In the genomic region with DNA sequence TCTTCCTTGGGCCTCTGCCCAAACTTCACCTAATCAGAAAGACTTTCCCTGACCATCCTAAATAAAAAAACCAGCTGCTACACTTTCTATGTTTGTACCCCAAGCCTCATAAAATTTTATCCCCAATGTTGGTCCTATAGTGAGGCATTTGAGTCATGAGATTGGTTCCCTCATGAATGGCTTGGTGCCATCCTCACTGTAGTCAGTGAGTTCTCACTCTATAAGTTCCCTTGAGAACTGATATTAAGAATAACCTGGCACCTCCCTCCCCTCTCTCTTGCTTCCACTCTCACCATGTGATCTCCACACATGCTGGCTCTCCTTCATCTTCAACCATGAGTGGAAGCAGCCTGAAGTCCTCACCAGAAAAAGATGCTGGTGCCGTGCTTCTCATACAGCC, we compare ENCODE assay signal across 25 cellular contexts.
DNase-seq lines count a peak whose midpoint lies in the region; ATAC-seq and TF ChIP-seq lines count a peak whose summit lies in the region.
"Had no signal": no experiment of that assay in that cellular context is flagged by ENCODE, and none has a peak within 500 bp of the region (broad histone marks: within the 10 kb centered on the region; RNA-seq: fewer than 3 reads in every experiment).

No MANE protein-coding gene starts in this region.

- H3K23ac ChIP-seq in IMR-90 (ENCODE audit: low read depth, low read length) (no peak overlapping the region), mesenchymal stem cell (ENCODE audit: low read length in 2 of 2) (no peak overlapping the region)

- H3K9me3 ChIP-seq in IMR-90 (ENCODE audit: control insufficient read depth, insufficient read depth, low read length) (no peaks in the 10 kb centered on the region), esophagus squamous epithelium (no peaks in the 10 kb centered on the region), mesenchymal stem cell (ENCODE audit: control insufficient read depth, low read length) (no peaks in the 10 kb centered on the region), Peyer's patch (no peaks in the 10 kb centered on the region)
- H3K9me3 ChIP-seq: BLaER1, MG63, SJCRH30 had no signal

- DNase-seq in EL, result peak; percentile 12
- no peak for DNase-seq in IMR-90
- DNase-seq in esophagus squamous epithelium (lab: John Stamatoyannopoulos, UW), result no peak
- no peak for DNase-seq in mesenchymal stem cell
- no peak for DNase-seq in Peyer's patch
- DNase-seq in hippocampal formation (lab: John Stamatoyannopoulos, UW), result no peak
- DNase-seq in NOMO-1 treated with dmso at 0.1 percent for 144 hours (lab: John Stamatoyannopoulos, UW; ENCODE audit: unreplicated experiment), result no peak
- DNase-seq: CD4-positive, CD25-positive, alpha-beta regulatory T cell; GDM1; KBM-7; MG63; NCI-H1048; NCI-H1417; NCI-H1694; NCI-H2029 treated with DMSO at 0.1 percent for 48 hours; NCI-H446 treated with DMSO at 0.1 percent for 48 hours; NCI-H526; NCI-H82; NK-92 treated with Interleukin-12 subunit alpha and Interleukin-12 subunit beta, amount 100 ng/mL, for 24 hours; SJCRH30 had no signal

- H3K9me1 ChIP-seq in IMR-90 (ENCODE audit: insufficient read depth, low read length), result no peaks in the 10 kb centered on the region

- no peak for ATAC-seq in IMR-90 (ENCODE audit: low read depth)
- no peak for ATAC-seq in GM21825 (IDR thresholded peaks at IDR 0.05; ENCODE audit: unreplicated experiment)
- ATAC-seq: GM12878, Panc1, SK-N-SH treated with all-trans-retinoic acid at 6 μM for 48 hours had no signal

- H3K14ac ChIP-seq in IMR-90 (replicated peaks; ENCODE audit: low read depth, low read length) (0 out of 2 replicates have a peak overlapping the region, but pooled peaks have one; percentile 8), mesenchymal stem cell (ENCODE audit: low read length in 2 of 2) (no peak overlapping the region)

- dilution Hi-C loops in IMR-90 (cut with HindIII; ENCODE audit: low sequenced_read_pairs, unreplicated experiment), result no loop called here

- TF ChIP-seq POLR2A in IMR-90 (IDR thresholded peaks at IDR 0.05; ENCODE audit: low read depth, low read length), result no peak
- no peak for TF ChIP-seq POLR2A in esophagus squamous epithelium (IDR thresholded peaks at IDR 0.05)
- TF ChIP-seq POLR2A in Peyer's patch (IDR thresholded peaks at IDR 0.05), result no peak

- H2AK5ac ChIP-seq in IMR-90 (ENCODE audit: low read depth, low read length) (peak overlapping the region; percentile 52; the same call in 1 of the 2 replicates), mesenchymal stem cell (ENCODE audit: low read length, severe bottlenecking) (no peak overlapping the region)

- no peak overlapping the region for H3K4me2 ChIP-seq in IMR-90 (ENCODE audit: low read depth, low read length)
- no peak overlapping the region for H3K4me2 ChIP-seq in mesenchymal stem cell (ENCODE audit: low read length, poor library complexity, severe bottlenecking)
- H3K4me2 ChIP-seq: BLaER1 had no signal

- H4K20me1 ChIP-seq in IMR-90 (ENCODE audit: insufficient read depth, low read length), result no peaks in the 10 kb centered on the region
- H4K20me1 ChIP-seq: BLaER1 had no signal

- no peak overlapping the region for H2AK9ac ChIP-seq in IMR-90 (replicated peaks; ENCODE audit: low read depth, low read length, poor library complexity)

- H3K4ac ChIP-seq in IMR-90 (ENCODE audit: low read depth, low read length) (no peak overlapping the region), mesenchymal stem cell (ENCODE audit: low read depth in 1 of 2, low read length in 2 of 2) (no peak overlapping the region)

- H3K18ac ChIP-seq in IMR-90 (ENCODE audit: low read depth, low read length) (no peak overlapping the region; the same call in 1 of the 2 replicates), mesenchymal stem cell (ENCODE audit: low read depth in 1 of 2, low read length in 2 of 2) (no peak overlapping the region)

- H2BK5ac ChIP-seq in IMR-90 (ENCODE audit: low read depth, low read length, poor library complexity, severe bottlenecking) (no peak overlapping the region), mesenchymal stem cell (ENCODE audit: low read depth, low read length, poor library complexity, severe bottlenecking) (no peak overlapping the region)

- TF ChIP-seq CTCF in IMR-90 (conservative IDR thresholded peaks at IDR 0.05; ENCODE audit: low read depth, low read length) (no peak), esophagus squamous epithelium (IDR thresholded peaks at IDR 0.05) (no peak), Peyer's patch (IDR thresholded peaks at IDR 0.05) (no peak)

- H4K8ac ChIP-seq in IMR-90 (ENCODE audit: low read depth in 2 of 2, low read length in 2 of 2) (no peak overlapping the region), mesenchymal stem cell (ENCODE audit: low read length) (no peak overlapping the region)

- no peak overlapping the region for H2BK20ac ChIP-seq in IMR-90 (ENCODE audit: low read depth, low read length)

- H2BK12ac ChIP-seq in mesenchymal stem cell (ENCODE audit: low read length in 2 of 2), result no peak overlapping the region

- H3K27ac ChIP-seq in IMR-90 (ENCODE audit: insufficient read depth, low read length), result no peak overlapping the region
- peak overlapping the region in 3 of 4 donors; percentile 10 to 48 (median 14) for H3K27ac ChIP-seq in esophagus squamous epithelium
- H3K27ac ChIP-seq in mesenchymal stem cell (ENCODE audit: low read length, poor library complexity, severe bottlenecking), result no peak overlapping the region
- no peak overlapping the region for H3K27ac ChIP-seq in Peyer's patch
- H3K27ac ChIP-seq: BLaER1, SJCRH30 had no signal

- CTCF ChIA-PET in IMR-90 (lab: Yijun Ruan, JAX), result no interaction called here

- in situ Hi-C loops in IMR-90 (cut with MboI; ENCODE audit: low sequenced_read_pairs), result no loop called here

- H2BK15ac ChIP-seq in IMR-90 (ENCODE audit: low read depth, low read length) (no peak overlapping the region), mesenchymal stem cell (ENCODE audit: low read depth, poor library complexity, severe bottlenecking) (no peak overlapping the region)

- H3K9ac ChIP-seq in IMR-90 (ENCODE audit: low read depth, low read length), result no peak overlapping the region
- peak overlapping the region; percentile 22 for H3K9ac ChIP-seq in mesenchymal stem cell (ENCODE audit: low read length)
- H3K9ac ChIP-seq: BLaER1 had no signal

- H3K27me3 ChIP-seq in IMR-90 (ENCODE audit: control insufficient read depth, insufficient read depth, low read length) (no peaks in the 10 kb centered on the region), esophagus squamous epithelium (no peaks in the 10 kb centered on the region), mesenchymal stem cell (ENCODE audit: control insufficient read depth in 1 of 2, insufficient read depth in 1 of 2, low read length in 2 of 2) (no peaks in the 10 kb centered on the region), Peyer's patch (no peaks in the 10 kb centered on the region)
- H3K27me3 ChIP-seq: BLaER1, MG63, SJCRH30 had no signal

- no peaks in the 10 kb centered on the region; the same call in 1 of the 2 replicates for H3K4me1 ChIP-seq in IMR-90 (ENCODE audit: control insufficient read depth, insufficient read depth, low read length)
- H3K4me1 ChIP-seq in esophagus squamous epithelium, result peaks cover 0 to 11% (median 0%) of the 10 kb centered on the region in 3 donors
- no peaks in the 10 kb centered on the region for H3K4me1 ChIP-seq in mesenchymal stem cell (ENCODE audit: control insufficient read depth, insufficient read depth, low read depth, low read length)
- no peaks in the 10 kb centered on the region for H3K4me1 ChIP-seq in Peyer's patch
- H3K4me1 ChIP-seq: BLaER1, SJCRH30 had no signal

- H2AFZ ChIP-seq in IMR-90 (replicated peaks; ENCODE audit: low read length, poor library complexity) (no peak overlapping the region), mesenchymal stem cell (ENCODE audit: low read depth, low read length) (no peak overlapping the region)

- POLR2A ChIA-PET in IMR-90 (lab: Charles Lee; ENCODE audit: unreplicated experiment), result no interaction called here

- H3K4me3 ChIP-seq in IMR-90 (ENCODE audit: insufficient read depth, low read depth, low read length) (no peak overlapping the region), esophagus squamous epithelium (no peak overlapping the region), mesenchymal stem cell (ENCODE audit: insufficient read depth in 1 of 2, low read depth in 1 of 2, low read length in 2 of 2) (no peak overlapping the region), Peyer's patch (no peak overlapping the region)
- H3K4me3 ChIP-seq: BLaER1, GM12878, MG63, SJCRH30 had no signal

- H3K56ac ChIP-seq in IMR-90 (ENCODE audit: extremely low read depth, insufficient read depth, low read length), result no peak overlapping the region

- H3K36me3 ChIP-seq in IMR-90 (ENCODE audit: control insufficient read depth, insufficient read depth, low read length), result no peaks in the 10 kb centered on the region
- no peaks in the 10 kb centered on the region for H3K36me3 ChIP-seq in esophagus squamous epithelium
- H3K36me3 ChIP-seq in mesenchymal stem cell (ENCODE audit: control insufficient read depth in 1 of 2, insufficient read depth in 2 of 2, low read depth in 1 of 2, low read length in 2 of 2), result no peaks in the 10 kb centered on the region
- H3K36me3 ChIP-seq in Peyer's patch, result no peaks in the 10 kb centered on the region
- H3K36me3 ChIP-seq: BLaER1, MG63, SJCRH30 had no signal

- intact Hi-C loops in IMR-90 (cut with micrococcal nuclease), result no loop called here
- intact Hi-C loops in esophagus squamous epithelium (cut with DNase I), result no loop called here

- no TSS peak for BruUV-seq in IMR-90 (replicated peaks; lab: Mats Ljungman, UMichigan)

- no peak overlapping the region for H4K5ac ChIP-seq in IMR-90 (ENCODE audit: low read depth, low read length)

- TF ChIP-seq RAD21 in IMR-90 (IDR thresholded peaks at IDR 0.05; ENCODE audit: low read length), result no peak

- H4K91ac ChIP-seq in IMR-90 (ENCODE audit: insufficient read depth, low read depth, low read length), result no peak overlapping the region
- H4K91ac ChIP-seq in mesenchymal stem cell (ENCODE audit: low read length), result no peak overlapping the region

- H3K79me1 ChIP-seq in IMR-90 (ENCODE audit: low read depth in 1 of 2, low read length in 2 of 2) (no peaks in the 10 kb centered on the region), mesenchymal stem cell (replicated peaks; ENCODE audit: low read length, poor library complexity, severe bottlenecking) (no peaks in the 10 kb centered on the region)

- no peak overlapping the region for H2BK120ac ChIP-seq in IMR-90 (ENCODE audit: low read depth, low read length)
- H2BK120ac ChIP-seq in mesenchymal stem cell (ENCODE audit: low read depth, low read length), result no peak overlapping the region

- 86% methylated on average over 1 of the region's 1 CpG; no CpG with 5 or more reads in 1 of the 2 experiments for WGBS in IMR-90 (ENCODE audit: extremely low coverage in 2 of 2, insufficient read length in 1 of 2), 2 experiments
- WGBS in esophagus squamous epithelium, 2 donors, result 94 to 95% methylated on average over 1 of the region's 1 CpG
- WGBS in mesenchymal stem cell, result 95% methylated on average over 1 of the region's 1 CpG

TF ChIP-seq in IMR-90, 13 proteins besides CTCF, POLR2A, EP300 and RAD21 (continues in another document):
- TF ChIP-seq RFX5 (IDR thresholded peaks at IDR 0.05; ENCODE audit: low read depth, low read length), result no peak
- no peak for TF ChIP-seq BHLHE40 (IDR thresholded peaks at IDR 0.05; ENCODE audit: low read depth, low read length)
- no peak for TF ChIP-seq NFE2L2 (IDR thresholded peaks at IDR 0.05; ENCODE audit: low read depth, low read length)
- no peak for TF ChIP-seq CHD1 (IDR thresholded peaks at IDR 0.05; ENCODE audit: low read depth, low read length)

Comparison
In these comparisons a context has a peak if more than half of its experiments do, and no peak if none do; other contexts are left out.
1. H3K27ac ChIP-seq: peak in esophagus squamous epithelium (3 of 4); none in IMR-90 (single experiment), mesenchymal stem cell (single experiment) and Peyer's patch (0 of 4).